ENCODE assay signal across 10 cellular contexts in genomic region chr14:99441157-99441870, GRCh38. TPM values are rescaled to one million over a fixed set of nuclear protein-coding genes. Genes with fewer than 3 reads are reported as not detected.
DNase-seq lines count a peak whose midpoint lies in the region; ATAC-seq and TF ChIP-seq lines count a peak whose summit lies in the region.
"Had no signal": no experiment of that assay in that cellular context is flagged by ENCODE, and none has a peak within 500 bp of the region (broad histone marks: within the 10 kb centered on the region; RNA-seq: fewer than 3 reads in every experiment).

No MANE protein-coding gene starts in this region.

- peak; percentile 24 for ATAC-seq in activated naive CD8-positive, alpha-beta T cell treated with anti-CD3 and anti-CD28 coated beads, Interleukin-2, amount 50 U/mL, for 24 hours
- peak; percentile 31 for ATAC-seq in stimulated activated effector memory CD8-positive, alpha-beta T cell treated with anti-CD3 and anti-CD28 coated beads, Interleukin-12 subunit alpha, Interleukin-12 subunit beta, amount 100 ng/mL, for 72 hours

- TF ChIP-seq CTCF in VCaP (conservative IDR thresholded peaks at IDR 0.05) = peak; percentile 30; the same call in 1 of the 2 replicates
- TF ChIP-seq CTCF in fibroblast of villous mesenchyme (IDR thresholded peaks at IDR 0.05; ENCODE audit: insufficient read depth, low read depth, low read length) = peak; percentile 51
- TF ChIP-seq CTCF in coronary artery (IDR thresholded peaks at IDR 0.05) = no peak

- peak overlapping the region; percentile 33 for H3K27ac Mint-ChIP-seq in activated naive CD8-positive, alpha-beta T cell treated with anti-CD3 and anti-CD28 coated beads, Interleukin-2, amount 50 U/mL, for 24 hours
- H3K27ac Mint-ChIP-seq in activated naive CD8-positive, alpha-beta T cell treated with anti-CD3 and anti-CD28 coated beads for 36 hours = no peak overlapping the region
- peak overlapping the region; percentile 54 for H3K27ac Mint-ChIP-seq in stimulated activated effector memory CD8-positive, alpha-beta T cell treated with anti-CD3 and anti-CD28 coated beads, Interleukin-12 subunit alpha, Interleukin-12 subunit beta, amount 100 ng/mL, for 72 hours

- H3K36me3 Mint-ChIP-seq in activated naive CD8-positive, alpha-beta T cell treated with anti-CD3 and anti-CD28 coated beads, Interleukin-2, amount 50 U/mL, for 24 hours (ENCODE audit: low read depth) = peaks cover 33% of the 10 kb centered on the region
- H3K36me3 Mint-ChIP-seq in activated naive CD8-positive, alpha-beta T cell treated with anti-CD3 and anti-CD28 coated beads for 36 hours = peaks cover 33% of the 10 kb centered on the region
- peaks cover 37% of the 10 kb centered on the region for H3K36me3 Mint-ChIP-seq in stimulated activated effector memory CD8-positive, alpha-beta T cell treated with anti-CD3 and anti-CD28 coated beads, Interleukin-12 subunit alpha, Interleukin-12 subunit beta, amount 100 ng/mL, for 72 hours

- DNase-seq in activated naive CD8-positive, alpha-beta T cell treated with anti-CD3 and anti-CD28 coated beads, Interleukin-2, amount 50 U/mL, for 24 hours = no peak
- no peak for DNase-seq in activated naive CD8-positive, alpha-beta T cell treated with anti-CD3 and anti-CD28 coated beads for 36 hours
- peak; percentile 42 for DNase-seq in fibroblast of villous mesenchyme (ENCODE audit: low read depth)
- DNase-seq in stimulated activated effector memory CD8-positive, alpha-beta T cell treated with anti-CD3 and anti-CD28 coated beads, Interleukin-12 subunit alpha, Interleukin-12 subunit beta, amount 100 ng/mL, for 72 hours (ENCODE audit: low spot score in 2 of 2) = no peak
- DNase-seq in SHP77 (lab: John Stamatoyannopoulos, UW) = no peak
- DNase-seq in stimulated activated CD4-positive, alpha-beta T cell treated with anti-CD3 and anti-CD28 coated beads, Interleukin-2, amount 100 ng/mL, for 48 hours = no peak
- DNase-seq in coronary artery (ENCODE audit: low spot score) = no peak
- DNase-seq: GF-D8, right lobe of liver had no signal

- no peaks in the 10 kb centered on the region for H3K27me3 Mint-ChIP-seq in activated naive CD8-positive, alpha-beta T cell treated with anti-CD3 and anti-CD28 coated beads, Interleukin-2, amount 50 U/mL, for 24 hours
- no peaks in the 10 kb centered on the region for H3K27me3 Mint-ChIP-seq in activated naive CD8-positive, alpha-beta T cell treated with anti-CD3 and anti-CD28 coated beads for 36 hours

- H3K4me3 ChIP-seq in fibroblast of villous mesenchyme (ENCODE audit: low read depth, low read length) (no peak overlapping the region), coronary artery (no peak overlapping the region)
- H3K4me3 ChIP-seq: right lobe of liver had no signal

- no peak overlapping the region for H3K4me3 Mint-ChIP-seq in activated naive CD8-positive, alpha-beta T cell treated with anti-CD3 and anti-CD28 coated beads, Interleukin-2, amount 50 U/mL, for 24 hours
- no peak overlapping the region for H3K4me3 Mint-ChIP-seq in activated naive CD8-positive, alpha-beta T cell treated with anti-CD3 and anti-CD28 coated beads for 36 hours
- no peak overlapping the region for H3K4me3 Mint-ChIP-seq in stimulated activated effector memory CD8-positive, alpha-beta T cell treated with anti-CD3 and anti-CD28 coated beads, Interleukin-12 subunit alpha, Interleukin-12 subunit beta, amount 100 ng/mL, for 72 hours

- H3K4me1 Mint-ChIP-seq in activated naive CD8-positive, alpha-beta T cell treated with anti-CD3 and anti-CD28 coated beads, Interleukin-2, amount 50 U/mL, for 24 hours = peaks cover 21% of the 10 kb centered on the region
- H3K4me1 Mint-ChIP-seq in activated naive CD8-positive, alpha-beta T cell treated with anti-CD3 and anti-CD28 coated beads for 36 hours = peaks cover 21% of the 10 kb centered on the region
- peaks cover 49% of the 10 kb centered on the region for H3K4me1 Mint-ChIP-seq in stimulated activated effector memory CD8-positive, alpha-beta T cell treated with anti-CD3 and anti-CD28 coated beads, Interleukin-12 subunit alpha, Interleukin-12 subunit beta, amount 100 ng/mL, for 72 hours

- no peak overlapping the region for H3K27ac ChIP-seq in VCaP
- H3K27ac ChIP-seq in coronary artery = no peak overlapping the region
- H3K27ac ChIP-seq: right lobe of liver had no signal

- no peaks in the 10 kb centered on the region for H3K9me3 Mint-ChIP-seq in activated naive CD8-positive, alpha-beta T cell treated with anti-CD3 and anti-CD28 coated beads, Interleukin-2, amount 50 U/mL, for 24 hours
- H3K9me3 Mint-ChIP-seq in activated naive CD8-positive, alpha-beta T cell treated with anti-CD3 and anti-CD28 coated beads for 36 hours = no peaks in the 10 kb centered on the region
- H3K9me3 Mint-ChIP-seq in stimulated activated effector memory CD8-positive, alpha-beta T cell treated with anti-CD3 and anti-CD28 coated beads, Interleukin-12 subunit alpha, Interleukin-12 subunit beta, amount 100 ng/mL, for 72 hours = no peaks in the 10 kb centered on the region

RNA-seq across cellular contexts. Expression of gene SETD3, which starts 39.3 kb away (rescaled TPM):
- total RNA-seq in activated naive CD8-positive, alpha-beta T cell treated with anti-CD3 and anti-CD28 coated beads for 36 hours = 10 to 100 TPM; 52.6 to 54.5 TPM
- total RNA-seq in fibroblast of villous mesenchyme = 44.1 and 57.0 TPM in 2 replicates

RNA-seq across cellular contexts. Expression of gene CCNK, which starts 39.9 kb away (rescaled TPM):
- total RNA-seq in activated naive CD8-positive, alpha-beta T cell treated with anti-CD3 and anti-CD28 coated beads for 36 hours = 100 to 1,000 TPM; 103 to 108 TPM
- 20.9 and 38.4 TPM in 2 replicates for total RNA-seq in fibroblast of villous mesenchyme
